ENCODE assay signal across 25 cellular contexts in the genomic region with DNA sequence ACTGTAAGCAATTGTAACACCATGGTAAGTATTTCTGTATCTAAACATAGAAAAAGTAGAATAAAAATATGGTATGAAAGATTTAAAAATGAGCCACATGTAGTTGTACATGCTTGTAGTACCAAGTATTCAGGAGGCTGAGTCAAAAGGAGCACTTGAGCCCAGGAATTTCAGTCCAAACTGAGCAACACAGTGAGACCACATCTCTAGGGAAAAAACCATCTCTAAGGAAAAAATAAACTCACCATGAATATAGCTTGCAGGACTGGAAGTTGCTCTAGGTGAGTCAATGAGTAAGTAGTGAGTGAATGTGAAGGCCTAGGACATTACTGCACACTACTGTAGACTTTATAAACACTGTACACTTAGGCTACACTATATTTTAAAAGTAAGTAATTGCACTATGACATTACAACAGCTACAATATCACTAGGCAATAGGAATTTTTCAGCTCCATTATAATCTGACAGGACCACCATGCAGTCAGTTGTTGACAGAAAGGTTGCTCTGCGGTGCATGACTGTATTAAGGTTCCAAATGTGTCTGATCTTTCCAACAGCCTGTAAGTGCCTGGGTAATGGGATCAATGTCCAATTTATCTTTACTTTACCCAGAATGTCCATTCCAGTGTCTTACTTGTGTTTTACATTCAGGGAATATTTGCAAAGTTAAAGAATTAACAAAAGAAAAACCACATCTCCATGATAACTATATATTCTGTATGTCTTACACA. TPM values are rescaled to one million over a fixed set of nuclear protein-coding genes. Genes with fewer than 3 reads are reported as not detected.
DNase-seq lines count a peak whose midpoint lies in the region; ATAC-seq lines count a peak whose summit lies in the region.
"Had no signal": no experiment of that assay in that cellular context is flagged by ENCODE, and none has a peak within 500 bp of the region (broad histone marks: within the 10 kb centered on the region; RNA-seq: fewer than 3 reads in every experiment).

No MANE protein-coding gene starts in this region.

- no peak overlapping the region for H3K14ac ChIP-seq in mesenchymal stem cell (ENCODE audit: low read length in 2 of 2)

- H4K91ac ChIP-seq in mesenchymal stem cell (ENCODE audit: low read length) = no peak overlapping the region

- no peak overlapping the region for H3K4me3 Mint-ChIP-seq in stimulated activated naive CD8-positive, alpha-beta T cell treated with anti-CD3 and anti-CD28 coated beads, Interleukin-15, amount 100 ng/mL, for 72 hours
- H3K4me3 Mint-ChIP-seq: B cell, CD14-positive monocyte had no signal

- no peaks in the 10 kb centered on the region for H3K36me3 ChIP-seq in mesenchymal stem cell (ENCODE audit: control insufficient read depth in 1 of 2, insufficient read depth in 2 of 2, low read depth in 1 of 2, low read length in 2 of 2)

- H2AFZ ChIP-seq in mesenchymal stem cell (ENCODE audit: low read depth, low read length) = no peak overlapping the region
- H2AFZ ChIP-seq: PC-9 had no signal

- H3K79me1 ChIP-seq in mesenchymal stem cell (replicated peaks; ENCODE audit: low read length, poor library complexity, severe bottlenecking) = no peaks in the 10 kb centered on the region

- H3K27me3 ChIP-seq in mesenchymal stem cell (ENCODE audit: control insufficient read depth in 1 of 2, insufficient read depth in 1 of 2, low read length in 2 of 2) = no peaks in the 10 kb centered on the region

- DNase-seq in stimulated activated naive CD8-positive, alpha-beta T cell treated with anti-CD3 and anti-CD28 coated beads, Interleukin-15, Interleukin-2, amounts not matched to agents 100 U/mL and 50 U/mL, for 24 hours = no peak
- no peak for DNase-seq in stimulated activated naive CD8-positive, alpha-beta T cell treated with anti-CD3 and anti-CD28 coated beads, Interleukin-15, amount 100 ng/mL, for 72 hours
- DNase-seq in astrocyte of the hippocampus (ENCODE audit: low read depth, low spot score) (peak; percentile 6), mesenchymal stem cell (peak; percentile 25), DMS53 treated with DMSO at 0.1 percent for 48 hours (lab: John Stamatoyannopoulos, UW; ENCODE audit: unreplicated experiment) (no peak), iPS-NIHi7 (ENCODE audit: extremely low spot score) (no peak), left lobe of liver (ENCODE audit: low spot score) (no peak)
- DNase-seq: DMS79 treated with DMSO at 0.1 percent for 48 hours, GOT3, HCEC 1CT, KBM-7, NCI-H1092 treated with DMSO at 0.1 percent for 48 hours, NCI-H146, NCI-H2029, NCI-H2227 treated with DMSO at 0.1 percent for 48 hours, NCI-H510A treated with DMSO at 0.1 percent for 48 hours, NCI-H748 treated with DMSO at 0.1 percent for 48 hours, PC-9, RPMI8226, SHP77 treated with DMSO at 0.1 percent for 48 hours, SW 1271 had no signal

- H3K9me3 ChIP-seq in mesenchymal stem cell (ENCODE audit: control insufficient read depth, low read length) = no peaks in the 10 kb centered on the region

- H3K9me3 Mint-ChIP-seq in stimulated activated naive CD8-positive, alpha-beta T cell treated with anti-CD3 and anti-CD28 coated beads, Interleukin-15, amount 100 ng/mL, for 72 hours = no peaks in the 10 kb centered on the region

- H3K4me2 ChIP-seq in mesenchymal stem cell (ENCODE audit: low read length, poor library complexity, severe bottlenecking) = no peak overlapping the region
- H3K4me2 ChIP-seq: PC-9 had no signal

- no peaks in the 10 kb centered on the region for H3K4me1 Mint-ChIP-seq in stimulated activated naive CD8-positive, alpha-beta T cell treated with anti-CD3 and anti-CD28 coated beads, Interleukin-15, amount 100 ng/mL, for 72 hours
- H3K4me1 Mint-ChIP-seq: B cell, CD14-positive monocyte had no signal

- no peak overlapping the region for H3K23ac ChIP-seq in mesenchymal stem cell (ENCODE audit: low read length in 2 of 2)

- no peak overlapping the region for H2BK15ac ChIP-seq in mesenchymal stem cell (ENCODE audit: low read depth, poor library complexity, severe bottlenecking)

- H3K4ac ChIP-seq in mesenchymal stem cell (ENCODE audit: low read depth in 1 of 2, low read length in 2 of 2) = no peak overlapping the region

- no peak overlapping the region for H3K27ac ChIP-seq in mesenchymal stem cell (ENCODE audit: low read length, poor library complexity, severe bottlenecking)
- H3K27ac ChIP-seq: PC-9, SK-N-MC had no signal

- peak; percentile 23 for ATAC-seq in stimulated activated naive CD8-positive, alpha-beta T cell treated with anti-CD3 and anti-CD28 coated beads, Interleukin-15, Interleukin-2, amounts not matched to agents 100 U/mL and 50 U/mL, for 24 hours
- no peak for ATAC-seq in stimulated activated naive CD8-positive, alpha-beta T cell treated with anti-CD3 and anti-CD28 coated beads, Interleukin-15, amount 100 ng/mL, for 72 hours
- ATAC-seq in left lobe of liver = no peak
- ATAC-seq: GM12878 had no signal

- H4K8ac ChIP-seq in mesenchymal stem cell (ENCODE audit: low read length) = no peak overlapping the region

- H3K4me3 ChIP-seq in mesenchymal stem cell (ENCODE audit: insufficient read depth in 1 of 2, low read depth in 1 of 2, low read length in 2 of 2) = no peak overlapping the region
- H3K4me3 ChIP-seq: GM12878, PC-9, SK-N-MC had no signal

- no peak overlapping the region for H2BK120ac ChIP-seq in mesenchymal stem cell (ENCODE audit: low read depth, low read length)

- H3K9ac ChIP-seq in mesenchymal stem cell (ENCODE audit: low read length) = no peak overlapping the region

- WGBS in mesenchymal stem cell = 100% methylated on average over 1 of the region's 1 CpG

- no peak overlapping the region for H3K27ac Mint-ChIP-seq in stimulated activated naive CD8-positive, alpha-beta T cell treated with anti-CD3 and anti-CD28 coated beads, Interleukin-15, amount 100 ng/mL, for 72 hours
- H3K27ac Mint-ChIP-seq: B cell, CD14-positive monocyte had no signal

- no peak overlapping the region for H2AK5ac ChIP-seq in mesenchymal stem cell (ENCODE audit: low read length, severe bottlenecking)

- H3K18ac ChIP-seq in mesenchymal stem cell (ENCODE audit: low read depth in 1 of 2, low read length in 2 of 2) = no peak overlapping the region

- H2BK12ac ChIP-seq in mesenchymal stem cell (ENCODE audit: low read length in 2 of 2) = no peak overlapping the region

- H3K4me1 ChIP-seq in mesenchymal stem cell (ENCODE audit: control insufficient read depth, insufficient read depth, low read depth, low read length) = no peaks in the 10 kb centered on the region

- no peak overlapping the region for H2BK5ac ChIP-seq in mesenchymal stem cell (ENCODE audit: low read depth, low read length, poor library complexity, severe bottlenecking)

- H3K27me3 Mint-ChIP-seq in stimulated activated naive CD8-positive, alpha-beta T cell treated with anti-CD3 and anti-CD28 coated beads, Interleukin-15, amount 100 ng/mL, for 72 hours = no peaks in the 10 kb centered on the region
- H3K27me3 Mint-ChIP-seq: B cell had no signal

RNA-seq across cellular contexts. Expression of a gene that starts 28.9 kb away (rescaled TPM):
- 9.2 TPM for polyA plus RNA-seq in mesenchymal stem cell (2013, experiment 1 of 2)
- 8.3 TPM for polyA plus RNA-seq in mesenchymal stem cell (2013, experiment 2 of 2)
- 26.7 TPM for total RNA-seq in left lobe of liver

RNA-seq across cellular contexts. Expression of a gene that starts 55.5 kb away (rescaled TPM):
- 3,246 TPM for polyA plus RNA-seq in mesenchymal stem cell (2013, experiment 1 of 2)
- polyA plus RNA-seq in mesenchymal stem cell (2013, experiment 2 of 2) = 3,402 TPM
- 414 TPM for total RNA-seq in left lobe of liver

Comparison
In these comparisons a context has a peak if more than half of its experiments do, and no peak if none do; other contexts are left out.
1. DNase-seq: peak in astrocyte of the hippocampus (single experiment) and mesenchymal stem cell (single experiment); none in stimulated activated naive CD8-positive, alpha-beta T cell treated with anti-CD3 and anti-CD28 coated beads, Interleukin-15, Interleukin-2, amounts not matched to agents 100 U/mL and 50 U/mL, for 24 hours (single experiment), stimulated activated naive CD8-positive, alpha-beta T cell treated with anti-CD3 and anti-CD28 coated beads, Interleukin-15, amount 100 ng/mL, for 72 hours (0 of 2), DMS53 treated with DMSO at 0.1 percent for 48 hours (single experiment), iPS-NIHi7 (single experiment) and left lobe of liver (single experiment).